ENCODE assay signal across 8 cellular contexts in the genomic region with DNA sequence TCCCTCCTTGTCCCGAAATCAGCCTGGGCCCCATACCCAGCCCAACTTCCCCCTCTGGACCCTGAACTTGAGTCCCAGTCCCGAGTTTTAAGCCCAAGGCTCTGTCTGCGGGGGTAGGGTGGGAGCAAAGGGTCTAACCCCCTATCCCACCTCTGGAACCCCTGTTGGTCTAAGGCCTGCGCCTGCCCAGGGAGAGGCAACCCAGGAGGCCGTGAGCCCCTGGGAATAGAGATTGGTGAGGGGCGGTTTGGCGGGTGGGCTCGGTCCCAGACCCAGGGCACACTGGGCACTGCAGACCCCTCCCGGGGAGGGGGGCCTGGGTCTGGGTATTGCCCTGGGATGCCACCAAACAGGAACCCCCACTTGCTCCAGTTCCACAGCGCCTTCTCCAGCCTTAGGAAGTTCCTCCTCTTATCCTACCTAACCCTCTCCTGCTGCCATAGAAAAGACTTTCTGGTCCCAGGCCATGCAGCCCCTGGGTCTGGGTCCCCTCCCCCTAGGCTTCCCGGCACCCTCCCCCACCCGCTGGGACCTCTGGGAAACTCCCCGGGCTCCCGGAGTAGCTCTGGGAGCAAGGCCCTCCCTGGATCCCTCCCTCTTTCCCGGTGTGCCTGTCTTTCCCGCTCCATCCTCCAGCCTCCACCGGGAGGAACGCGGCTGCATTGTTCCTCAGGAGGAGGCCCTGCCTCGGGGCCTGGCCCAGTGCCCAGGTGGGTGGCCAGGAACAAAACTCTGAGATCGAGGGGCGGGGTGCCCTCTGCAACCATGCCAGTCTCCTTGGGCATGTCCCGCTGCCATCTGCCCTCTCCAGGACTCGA. TPM values are rescaled to one million over a fixed set of nuclear protein-coding genes. Genes with fewer than 3 reads are reported as not detected.
A peak's percentile ranks its signal among the peaks of the same experiment; 100 is the strongest.
DNase-seq lines count a peak whose midpoint lies in the region; ATAC-seq and TF ChIP-seq lines count a peak whose summit lies in the region.

No MANE protein-coding gene starts in this region.

- peaks cover 91% of the 10 kb centered on the region for H3K4me1 ChIP-seq in DOHH2 (ENCODE audit: control insufficient read depth, low read length)
- H3K4me1 ChIP-seq in liver (ENCODE audit: control insufficient read depth in 4 of 4, insufficient read depth in 4 of 4, low read length in 3 of 4), result peaks cover 0 to 15% (median 8%) of the 10 kb centered on the region in 4 donors
- H3K4me1 ChIP-seq in tibial artery, result peaks cover 9 to 74% (median 41%) of the 10 kb centered on the region in 4 donors

- peak overlapping the region; percentile 80 to 84 for H3K9ac ChIP-seq in liver (ENCODE audit: low read depth in 1 of 2, low read length in 2 of 2)

- H3K4me2 ChIP-seq in DOHH2 (ENCODE audit: low read length), result peak overlapping the region; percentile 83

- peaks cover 10% of the 10 kb centered on the region for H3K27me3 ChIP-seq in DOHH2 (ENCODE audit: control insufficient read depth, low read length)
- no peaks in the 10 kb centered on the region for H3K27me3 ChIP-seq in liver (ENCODE audit: control insufficient read depth in 4 of 4, insufficient read depth in 4 of 4, low read length in 3 of 4)
- no peaks in the 10 kb centered on the region for H3K27me3 ChIP-seq in tibial artery

- H3K36me3 ChIP-seq in DOHH2 (ENCODE audit: control insufficient read depth, low read length) (no peaks in the 10 kb centered on the region), liver (ENCODE audit: control insufficient read depth in 4 of 4, insufficient read depth in 3 of 4, low read depth in 1 of 4, low read length in 3 of 4) (no peaks in the 10 kb centered on the region), tibial artery (no peaks in the 10 kb centered on the region)

- 0 out of 2 replicates have a peak, but pooled peaks cover 6% of the 10 kb centered on the region for H3K79me2 ChIP-seq in DOHH2 (ENCODE audit: control insufficient read depth, low read length)

- no peak for TF ChIP-seq RAD21 in liver (IDR thresholded peaks at IDR 0.05)

- H3K9me3 ChIP-seq in DOHH2 (ENCODE audit: control insufficient read depth, insufficient read depth, low read length) (no peaks in the 10 kb centered on the region), liver (ENCODE audit: control insufficient read depth in 4 of 4, low read length in 3 of 4) (no peaks in the 10 kb centered on the region), tibial artery (no peaks in the 10 kb centered on the region)

- no peak for ATAC-seq in GM18873 (IDR thresholded peaks at IDR 0.05; ENCODE audit: low FRiP score, unreplicated experiment)

- TF ChIP-seq CTCF in DOHH2 (IDR thresholded peaks at IDR 0.05; ENCODE audit: low read depth, low read length, poor library complexity, severe bottlenecking) (no peak), liver (IDR thresholded peaks at IDR 0.05; ENCODE audit: low read depth, low read length, missing input control) (no peak), tibial artery (IDR thresholded peaks at IDR 0.05) (no peak)

- intact Hi-C loops in tibial artery (cut with DNase I; ENCODE audit: low total_unique reads), result loop anchor here (10.0 kb wide), 2 partner anchors 689 to 1049 kb away; a partner anchor contains a TSS

- no peaks in the 10 kb centered on the region for H4K20me1 ChIP-seq in DOHH2 (ENCODE audit: control insufficient read depth, insufficient read depth, low read depth, low read length)

- H3K4me3 ChIP-seq in DOHH2 (ENCODE audit: low read length), result peak overlapping the region; percentile 78
- peak overlapping the region in 2 of 3 donors; percentile 37 to 82 for H3K4me3 ChIP-seq in liver (ENCODE audit: low read depth in 1 of 3, low read length in 3 of 3)
- peak overlapping the region; percentile 97 to 99 for H3K4me3 ChIP-seq in tibial artery

- peaks cover 17% of the 10 kb centered on the region for H3F3A ChIP-seq in DOHH2 (ENCODE audit: control insufficient read depth, insufficient read depth)

- 30% methylated on average over 24 of the region's 24 CpGs for WGBS in liver

- no peaks in the 10 kb centered on the region for H3K9me2 ChIP-seq in DOHH2 (replicated peaks; ENCODE audit: control insufficient read depth, low read length)

- DNase-seq in NCI-H226 (peak; percentile 84), cerebellar cortex (ENCODE audit: low spot score) (peak; percentile 49), tibial artery (peak in 1 of 2 donors; percentile 85), cortex of kidney (lab: John Stamatoyannopoulos, UW) (no peak)
- no peak for DNase-seq in stimulated activated CD4-positive, alpha-beta T cell treated with anti-CD3 and anti-CD28 coated beads, Interleukin-4, amount 100 ng/mL, for 24 hours

- H3K27ac ChIP-seq in DOHH2 (ENCODE audit: low read depth, low read length) (no peak overlapping the region), liver (ENCODE audit: low read depth in 1 of 2, low read length in 2 of 2) (peak overlapping the region; percentile 88 to 91), tibial artery (peak overlapping the region; percentile 99)

TF ChIP-seq in liver, 16 proteins besides CTCF, POLR2A, EP300 and RAD21:
- TF ChIP-seq GABPA (IDR thresholded peaks at IDR 0.05 in 1 of 2, conservative IDR thresholded peaks at IDR 0.05 in 1 of 2), result no peak
- no peak for TF ChIP-seq HNF4A (conservative IDR thresholded peaks at IDR 0.05)
- peak; percentile 8 for TF ChIP-seq NR2F2 (IDR thresholded peaks at IDR 0.05)

RNA-seq across cellular contexts. Expression of a gene that starts 33.6 kb away (rescaled TPM):
- total RNA-seq in liver, result not detected
- not detected for polyA plus RNA-seq in liver

RNA-seq across cellular contexts. Expression of a gene that starts 48.1 kb away (rescaled TPM):
- 1 to 10 TPM; 1.6 to 2.2 TPM for total RNA-seq in liver
- under 1 TPM; 0.14 to 0.75 TPM for polyA plus RNA-seq in liver

Comparison
In these comparisons a context has a peak if more than half of its experiments do, and no peak if none do; other contexts are left out.
1. DNase-seq: peak in NCI-H226 (single experiment) and cerebellar cortex (single experiment); none in stimulated activated CD4-positive, alpha-beta T cell treated with anti-CD3 and anti-CD28 coated beads, Interleukin-4, amount 100 ng/mL, for 24 hours (single experiment) and cortex of kidney (single experiment).
2. Peak in every context shown above with its lines, with median percentiles within 50 percentile points of each other: H3K4me3 ChIP-seq.